In genomic region chr21:44575307-44576024, GRCh38 we compare ENCODE assay signal across 18 cellular contexts. TPM values are rescaled to one million over a fixed set of nuclear protein-coding genes. Genes with fewer than 3 reads are reported as not detected.
DNase-seq lines count a peak whose midpoint lies in the region; ATAC-seq, FAIRE-seq and TF ChIP-seq lines count a peak whose summit lies in the region.
"Had no signal": no experiment of that assay in that cellular context is flagged by ENCODE, and none has a peak within 500 bp of the region (broad histone marks: within the 10 kb centered on the region; RNA-seq: fewer than 3 reads in every experiment).

No MANE protein-coding gene starts in this region.

- in situ Hi-C loops in mammary epithelial cell (cut with MboI; ENCODE audit: low sequenced_read_pairs in 2 of 2): no loop called here
- in situ Hi-C loops in K562 (cut with MboI): no loop called here

- H3K36me3 ChIP-seq in mammary epithelial cell (ENCODE audit: insufficient read depth, low read length) (no peaks in the 10 kb centered on the region), K562 (ENCODE audit: control insufficient read depth, insufficient read depth, low read length) (no peaks in the 10 kb centered on the region), lower lobe of right lung (no peaks in the 10 kb centered on the region), vagina (no peaks in the 10 kb centered on the region)

- H3K9me3 ChIP-seq in mammary epithelial cell (replicated peaks; ENCODE audit: insufficient read depth, low read length) (peaks cover 15% of the 10 kb centered on the region), K562 (replicated peaks; ENCODE audit: control insufficient read depth, insufficient read depth, low read depth, low read length) (no peaks in the 10 kb centered on the region; the same call in none of the 2 replicates), lower lobe of right lung (peaks cover 17% of the 10 kb centered on the region), vagina (no peaks in the 10 kb centered on the region)

- H3K27me3 ChIP-seq in mammary epithelial cell (ENCODE audit: insufficient read depth, low read length): peaks cover 2% of the 10 kb centered on the region
- H3K27me3 ChIP-seq in K562 (ENCODE audit: control insufficient read depth in 2 of 2, insufficient read depth in 2 of 2, low read length in 2 of 2): peaks cover 20 to 56% of the 10 kb centered on the region in 2 experiments; a peak in 4 of 5 replicates
- H3K27me3 ChIP-seq in lower lobe of right lung (ENCODE audit: low read depth): no peaks in the 10 kb centered on the region
- H3K27me3 ChIP-seq in vagina: no peaks in the 10 kb centered on the region

- H3K27ac ChIP-seq in mammary epithelial cell (ENCODE audit: insufficient read depth, low read depth, low read length) (no peak overlapping the region), K562 (ENCODE audit: extremely low read depth, low read depth, low read length) (no peak overlapping the region), lower lobe of right lung (no peak overlapping the region), vagina (no peak overlapping the region)
- H3K27ac ChIP-seq: A549, PC-9 had no signal

- peaks cover 49% of the 10 kb centered on the region for H3K27me3 Mint-ChIP-seq in MCF 10A (ENCODE audit: insufficient read depth, unreplicated experiment)
- peaks cover 0 to 12% (median 1%) of the 10 kb centered on the region in 5 donors for H3K27me3 Mint-ChIP-seq in naive thymus-derived CD8-positive, alpha-beta T cell

- intact Hi-C loops in MCF 10A (cut with micrococcal nuclease) (no loop called here), mammary epithelial cell (cut with micrococcal nuclease) (no loop called here), K562 (cut with micrococcal nuclease) (no loop called here), lower lobe of right lung (cut with DNase I) (no loop called here), vagina (cut with DNase I) (no loop called here)

- no peak for TF ChIP-seq RAD21 in K562 (CRISPR knock-in tag; conservative IDR thresholded peaks at IDR 0.05 in 1 of 2, IDR thresholded peaks at IDR 0.05 in 1 of 2)

- ATAC-seq in K562 (no peak), lower lobe of right lung (no peak), GM21576 (IDR thresholded peaks at IDR 0.05; ENCODE audit: unreplicated experiment) (no peak)
- ATAC-seq in naive thymus-derived CD8-positive, alpha-beta T cell: no peak

- H2AFZ ChIP-seq in mammary epithelial cell (ENCODE audit: low read depth, low read length): no peak overlapping the region
- H2AFZ ChIP-seq in K562 (ENCODE audit: low read depth, low read length): no peak overlapping the region
- H2AFZ ChIP-seq: PC-9 had no signal

- peak overlapping the region; percentile 79 for H3K27ac Mint-ChIP-seq in MCF 10A (ENCODE audit: low read depth, unreplicated experiment)
- peak overlapping the region in 3 of 10 donors; percentile 60 to 76 (median 62) for H3K27ac Mint-ChIP-seq in naive thymus-derived CD8-positive, alpha-beta T cell

- no peaks in the 10 kb centered on the region for H3K36me3 Mint-ChIP-seq in MCF 10A (ENCODE audit: insufficient read depth, unreplicated experiment)
- H3K36me3 Mint-ChIP-seq in naive thymus-derived CD8-positive, alpha-beta T cell: peaks cover 0 to 6% (median 5%) of the 10 kb centered on the region in 3 donors

- H3K4me1 Mint-ChIP-seq in MCF 10A (ENCODE audit: insufficient read depth, unreplicated experiment): peaks cover 7% of the 10 kb centered on the region
- H3K4me1 Mint-ChIP-seq in naive thymus-derived CD8-positive, alpha-beta T cell: peaks cover 0 to 23% (median 9%) of the 10 kb centered on the region in 4 donors

- CTCF ChIA-PET in MCF 10A (lab: Yijun Ruan, JAX) (interaction anchor here (0.6 to 1.1 kb wide), 2 partner anchors 65 to 851 kb away, joined by 4 read pairs; no protein-coding TSS in a partner anchor), mammary epithelial cell (lab: Charles Lee; ENCODE audit: low non-redundant PET) (interaction anchor here (0.7 kb wide), 1 partner anchor 218 kb away, joined by 3 read pairs; no protein-coding TSS in a partner anchor), K562 (lab: Yijun Ruan, JAX; ENCODE audit: low intra/inter-chr PET ratio) (no interaction called here)

- no peak overlapping the region for H3K4me3 Mint-ChIP-seq in MCF 10A (ENCODE audit: unreplicated experiment)
- no peak overlapping the region for H3K4me3 Mint-ChIP-seq in naive thymus-derived CD8-positive, alpha-beta T cell
- H3K4me3 Mint-ChIP-seq: CD4-positive, alpha-beta memory T cell had no signal

- H3K9me3 Mint-ChIP-seq in MCF 10A (ENCODE audit: unreplicated experiment): peaks cover 20% of the 10 kb centered on the region
- H3K9me3 Mint-ChIP-seq in naive thymus-derived CD8-positive, alpha-beta T cell: peaks cover 0 to 26% (median 9%) of the 10 kb centered on the region in 9 donors

- POLR2A ChIA-PET in MCF 10A (lab: Yijun Ruan, JAX): no interaction called here
- POLR2A ChIA-PET in K562 (lab: Yijun Ruan, JAX): interaction anchor here (0.6 kb wide), 1 partner anchor 426 kb away, joined by 3 read pairs; no protein-coding TSS in a partner anchor
- POLR2A ChIA-PET in naive thymus-derived CD8-positive, alpha-beta T cell (lab: Charles Lee): no interaction called here

- H3K9me1 ChIP-seq in K562 (ENCODE audit: control insufficient read depth, insufficient read depth, low read length): no peaks in the 10 kb centered on the region

- DNase-seq in MCF 10A (ENCODE audit: unreplicated experiment) (no peak), mammary epithelial cell (no peak), K562 (ENCODE audit: extremely low read depth in 1 of 4, low spot score in 3 of 4) (no peak), lower lobe of right lung (peak; percentile 28), vagina (ENCODE audit: extremely low spot score in 2 of 2) (peak; percentile 49 to 74)
- DNase-seq in naive thymus-derived CD8-positive, alpha-beta T cell: no peak
- DNase-seq: CD4-positive, alpha-beta memory T cell; EL; GOT3; KG1; NCI-H1417 treated with DMSO at 0.1 percent for 48 hours; NCI-H2029; NCI-H2171; PC-9 had no signal

- dilution Hi-C loops in mammary epithelial cell (cut with HindIII; ENCODE audit: low sequenced_read_pairs): loop anchor here (10.0 kb wide), 1 partner anchor 79 kb away; the partner anchor contains the start of genes KRTAP12-3 and KRTAP12-4

- no peaks in the 10 kb centered on the region for H4K20me1 ChIP-seq in mammary epithelial cell (ENCODE audit: insufficient read depth, low read length)
- H4K20me1 ChIP-seq in K562 (replicated peaks; ENCODE audit: control insufficient read depth, insufficient read depth, low read length): no peaks in the 10 kb centered on the region

- no TSS peak for BruUV-seq in MCF 10A (replicated peaks; lab: Mats Ljungman, UMichigan)
- no TSS peak for BruUV-seq in mammary epithelial cell (replicated peaks; lab: Mats Ljungman, UMichigan)
- no TSS peak for BruUV-seq in K562 (replicated peaks; lab: Mats Ljungman, UMichigan)

- WGBS in mammary epithelial cell (ENCODE audit: low coverage, missing lambda C conversion rate): 79% methylated on average over 19 of the region's 20 CpGs
- WGBS in K562 (ENCODE audit: insufficient coverage, low coverage, missing lambda C conversion rate): under 1% methylated on average over 20 of the region's 20 CpGs

- H3K79me2 ChIP-seq in mammary epithelial cell (ENCODE audit: insufficient read depth, low read length) (no peaks in the 10 kb centered on the region), K562 (ENCODE audit: control insufficient read depth, insufficient read depth, low read length) (no peaks in the 10 kb centered on the region)

- TF ChIP-seq POLR2A in K562 (conservative IDR thresholded peaks at IDR 0.05) (no peak), vagina (IDR thresholded peaks at IDR 0.05) (no peak)

- no peak for TF ChIP-seq EP300 in K562 (IDR thresholded peaks at IDR 0.05; ENCODE audit: low read length)

- H3K4me2 ChIP-seq in mammary epithelial cell (ENCODE audit: insufficient read depth, low read depth, low read length) (no peak overlapping the region), K562 (ENCODE audit: insufficient read depth, low read length) (no peak overlapping the region)
- H3K4me2 ChIP-seq: A549, PC-9 had no signal

- TF ChIP-seq CTCF in MCF 10A (IDR thresholded peaks at IDR 0.05; ENCODE audit: unreplicated experiment) (no peak), mammary epithelial cell (conservative IDR thresholded peaks at IDR 0.05 in 1 of 2, IDR thresholded peaks at IDR 0.05 in 1 of 2; ENCODE audit: extremely low read depth in 1 of 2, insufficient read depth in 1 of 2, low read depth in 1 of 2, low read length in 2 of 2) (no peak), K562 (IDR thresholded peaks at IDR 0.05 in 2 of 3, conservative IDR thresholded peaks at IDR 0.05 in 1 of 3; ENCODE audit: insufficient read depth in 2 of 3, low read depth in 1 of 3, low read length in 3 of 3) (no peak), lower lobe of right lung (IDR thresholded peaks at IDR 0.05) (no peak), vagina (IDR thresholded peaks at IDR 0.05) (no peak)

- H3K4me3 ChIP-seq in mammary epithelial cell (replicated peaks in 1 of 3; ENCODE audit: insufficient read depth in 1 of 3, low read depth in 2 of 3, low read length in 3 of 3) (no peak overlapping the region), K562 (no peak overlapping the region), lower lobe of right lung (no peak overlapping the region), vagina (no peak overlapping the region)
- H3K4me3 ChIP-seq: A549, PC-9 had no signal

- no peak for FAIRE-seq in K562 (lab: Jason Lieb, UNC)
- FAIRE-seq: A549, GM12891 had no signal

- H3K4me1 ChIP-seq in mammary epithelial cell (ENCODE audit: insufficient read depth, low read length) (no peaks in the 10 kb centered on the region), K562 (replicated peaks in 1 of 2; ENCODE audit: control insufficient read depth in 2 of 2, insufficient read depth in 2 of 2, low read length in 2 of 2) (peaks cover 0 to 11% of the 10 kb centered on the region in 2 experiments; a peak in 1 of 5 replicates), lower lobe of right lung (no peaks in the 10 kb centered on the region), vagina (peaks cover 5% of the 10 kb centered on the region)
- H3K4me1 ChIP-seq: A549 had no signal

- no peak overlapping the region for H3K9ac ChIP-seq in mammary epithelial cell (ENCODE audit: insufficient read depth, low read length)
- H3K9ac ChIP-seq in K562 (ENCODE audit: insufficient read depth in 1 of 2, low read depth in 2 of 2, low read length in 2 of 2): no peak overlapping the region

RNA-seq across cellular contexts. Expression of gene KRTAP10-4, which starts 1.9 kb away (rescaled TPM):
- not detected in 2 replicates for total RNA-seq in MCF 10A (2022)
- total RNA-seq in mammary epithelial cell: not detected
- not detected for polyA plus RNA-seq in mammary epithelial cell
- polyA minus RNA-seq in mammary epithelial cell: not detected
- not detected in 2 replicates for total RNA-seq in K562 (2011; cell fraction: chromatin; rRNA removed; ENCODE audit: low replicate concordance)
- not detected in 2 replicates for total RNA-seq in K562 (2011; cell fraction: nucleolus; rRNA removed)
- not detected in 2 replicates for total RNA-seq in K562 (2011; cell fraction: nucleoplasm; rRNA removed)
- not detected in 2 replicates for total RNA-seq in K562 (2014; rRNA removed)
- not detected in 2 replicates for total RNA-seq in K562 (2014; rRNA removed; fragmentation: Illumina TruSeq; extraction: Trizol)
- total RNA-seq in K562 (2015; rRNA removed; fragmentation: Illumina TruSeq; extraction: Trizol): not detected in 2 replicates
- total RNA-seq in K562 (2021): not detected in 2 replicates
- polyA plus RNA-seq in K562 (2011; rRNA removed): not detected in 2 replicates
- not detected in 2 replicates for polyA plus RNA-seq in K562 (2011; cell fraction: cytosol; rRNA removed)
- not detected in 2 replicates for polyA plus RNA-seq in K562 (2011; cell fraction: nucleus; rRNA removed)
- not detected in 2 replicates for polyA plus RNA-seq in K562 (2012)
- polyA plus RNA-seq in K562 (2014; fragmentation: Illumina TruSeq; extraction: Trizol): not detected in 2 replicates
- not detected for polyA plus RNA-seq in K562 (2014; fragmentation: Nextera tagmentation; extraction: Ambion mirVana)
- not detected in 2 replicates for polyA plus RNA-seq in K562 (2014; rRNA removed)
- not detected in 2 replicates for polyA minus RNA-seq in K562 (2011; rRNA and poly(A)+ RNA removed)
- polyA minus RNA-seq in K562 (2011; cell fraction: cytosol; rRNA and poly(A)+ RNA removed): not detected in 2 replicates
- polyA minus RNA-seq in K562 (2011; cell fraction: nucleus; rRNA and poly(A)+ RNA removed): not detected in 2 replicates
- not detected for total RNA-seq in lower lobe of right lung
- not detected for total RNA-seq in vagina
- not detected for total RNA-seq in naive thymus-derived CD8-positive, alpha-beta T cell
- polyA plus RNA-seq in naive thymus-derived CD8-positive, alpha-beta T cell: not detected
- total RNA-seq: CD4-positive, alpha-beta memory T cell; PC-9 had no signal
- polyA plus RNA-seq: A549; BJ; CD4-positive, alpha-beta memory T cell had no signal

RNA-seq across cellular contexts. Expression of gene KRTAP10-5, which starts 4.9 kb away (rescaled TPM):
- total RNA-seq in MCF 10A (2022) (not detected in 2 replicates), mammary epithelial cell (not detected), K562 (2014; rRNA removed) (not detected in 2 replicates), K562 (2014; rRNA removed; fragmentation: Illumina TruSeq; extraction: Trizol) (not detected in 2 replicates), K562 (2015; rRNA removed; fragmentation: Illumina TruSeq; extraction: Trizol) (not detected in 2 replicates), K562 (2021) (not detected in 2 replicates), lower lobe of right lung (not detected), vagina (not detected)
- polyA plus RNA-seq in mammary epithelial cell (not detected), K562 (2011; rRNA removed) (not detected in 2 replicates), K562 (2014; fragmentation: Illumina TruSeq; extraction: Trizol) (not detected in 2 replicates), K562 (2014; fragmentation: Nextera tagmentation; extraction: Ambion mirVana) (not detected), K562 (2014; rRNA removed) (not detected in 2 replicates)
- not detected for polyA minus RNA-seq in mammary epithelial cell
- total RNA-seq in K562 (2011; cell fraction: chromatin; rRNA removed; ENCODE audit: low replicate concordance): not detected in 2 replicates
- not detected in 2 replicates for total RNA-seq in K562 (2011; cell fraction: nucleolus; rRNA removed)
- total RNA-seq in K562 (2011; cell fraction: nucleoplasm; rRNA removed): not detected in 2 replicates
- polyA plus RNA-seq in K562 (2011; cell fraction: cytosol; rRNA removed): not detected in 2 replicates
- not detected in 2 replicates for polyA plus RNA-seq in K562 (2011; cell fraction: nucleus; rRNA removed)
- polyA plus RNA-seq in K562 (2012): not detected in 2 replicates
- polyA minus RNA-seq in K562 (2011; rRNA and poly(A)+ RNA removed): not detected in 2 replicates
- polyA minus RNA-seq in K562 (2011; cell fraction: cytosol; rRNA and poly(A)+ RNA removed): not detected in 2 replicates
- polyA minus RNA-seq in K562 (2011; cell fraction: nucleus; rRNA and poly(A)+ RNA removed): not detected in 2 replicates
- total RNA-seq in naive thymus-derived CD8-positive, alpha-beta T cell: not detected
- polyA plus RNA-seq in naive thymus-derived CD8-positive, alpha-beta T cell: not detected
- total RNA-seq: CD4-positive, alpha-beta memory T cell; PC-9 had no signal
- polyA plus RNA-seq: A549; BJ; CD4-positive, alpha-beta memory T cell had no signal

RNA-seq across cellular contexts. Expression of gene KRTAP10-6, which starts 16.8 kb away (rescaled TPM):
- total RNA-seq in MCF 10A (2022) (not detected in 2 replicates), mammary epithelial cell (not detected), K562 (2014; rRNA removed) (not detected in 2 replicates), K562 (2014; rRNA removed; fragmentation: Illumina TruSeq; extraction: Trizol) (not detected in 2 replicates), K562 (2015; rRNA removed; fragmentation: Illumina TruSeq; extraction: Trizol) (not detected in 2 replicates), K562 (2021) (not detected in 2 replicates), lower lobe of right lung (not detected), vagina (not detected)
- polyA plus RNA-seq in mammary epithelial cell (not detected), K562 (2011; rRNA removed) (not detected in 2 replicates), K562 (2014; fragmentation: Illumina TruSeq; extraction: Trizol) (not detected in 2 replicates), K562 (2014; fragmentation: Nextera tagmentation; extraction: Ambion mirVana) (not detected), K562 (2014; rRNA removed) (not detected in 2 replicates)
- polyA minus RNA-seq in mammary epithelial cell: not detected
- total RNA-seq in K562 (2011; cell fraction: chromatin; rRNA removed; ENCODE audit: low replicate concordance): not detected in 2 replicates
- total RNA-seq in K562 (2011; cell fraction: nucleolus; rRNA removed): not detected in 2 replicates
- total RNA-seq in K562 (2011; cell fraction: nucleoplasm; rRNA removed): not detected in 2 replicates
- not detected in 2 replicates for polyA plus RNA-seq in K562 (2011; cell fraction: cytosol; rRNA removed)
- polyA plus RNA-seq in K562 (2011; cell fraction: nucleus; rRNA removed): not detected in 2 replicates
- polyA plus RNA-seq in K562 (2012): not detected in 2 replicates
- polyA minus RNA-seq in K562 (2011; rRNA and poly(A)+ RNA removed): not detected in 2 replicates
- polyA minus RNA-seq in K562 (2011; cell fraction: cytosol; rRNA and poly(A)+ RNA removed): not detected in 2 replicates
- not detected in 2 replicates for polyA minus RNA-seq in K562 (2011; cell fraction: nucleus; rRNA and poly(A)+ RNA removed)
- total RNA-seq in naive thymus-derived CD8-positive, alpha-beta T cell: not detected
- not detected for polyA plus RNA-seq in naive thymus-derived CD8-positive, alpha-beta T cell
- total RNA-seq: CD4-positive, alpha-beta memory T cell; PC-9 had no signal
- polyA plus RNA-seq: A549; BJ; CD4-positive, alpha-beta memory T cell had no signal

RNA-seq across cellular contexts. Expression of gene KRTAP10-3, which starts 16.9 kb away (rescaled TPM):
- not detected in 2 replicates for total RNA-seq in MCF 10A (2022)
- not detected for total RNA-seq in mammary epithelial cell
- not detected for polyA plus RNA-seq in mammary epithelial cell
- polyA minus RNA-seq in mammary epithelial cell: not detected
- not detected in 2 replicates for total RNA-seq in K562 (2011; cell fraction: chromatin; rRNA removed; ENCODE audit: low replicate concordance)
- not detected in 2 replicates for total RNA-seq in K562 (2011; cell fraction: nucleolus; rRNA removed)
- not detected in 2 replicates for total RNA-seq in K562 (2011; cell fraction: nucleoplasm; rRNA removed)
- not detected in 2 replicates for total RNA-seq in K562 (2014; rRNA removed)
- not detected in 2 replicates for total RNA-seq in K562 (2014; rRNA removed; fragmentation: Illumina TruSeq; extraction: Trizol)
- not detected in 2 replicates for total RNA-seq in K562 (2015; rRNA removed; fragmentation: Illumina TruSeq; extraction: Trizol)
- not detected in 2 replicates for total RNA-seq in K562 (2021)
- not detected in 2 replicates for polyA plus RNA-seq in K562 (2011; rRNA removed)
- not detected in 2 replicates for polyA plus RNA-seq in K562 (2011; cell fraction: cytosol; rRNA removed)
- polyA plus RNA-seq in K562 (2011; cell fraction: nucleus; rRNA removed): not detected in 2 replicates
- not detected in 2 replicates for polyA plus RNA-seq in K562 (2012)
- not detected in 2 replicates for polyA plus RNA-seq in K562 (2014; fragmentation: Illumina TruSeq; extraction: Trizol)
- polyA plus RNA-seq in K562 (2014; fragmentation: Nextera tagmentation; extraction: Ambion mirVana): not detected
- polyA plus RNA-seq in K562 (2014; rRNA removed): not detected in 2 replicates
- polyA minus RNA-seq in K562 (2011; rRNA and poly(A)+ RNA removed): not detected in 2 replicates
- polyA minus RNA-seq in K562 (2011; cell fraction: cytosol; rRNA and poly(A)+ RNA removed): not detected in 2 replicates
- polyA minus RNA-seq in K562 (2011; cell fraction: nucleus; rRNA and poly(A)+ RNA removed): not detected in 2 replicates
- not detected for total RNA-seq in lower lobe of right lung
- not detected for total RNA-seq in vagina
- total RNA-seq in naive thymus-derived CD8-positive, alpha-beta T cell: not detected
- polyA plus RNA-seq in naive thymus-derived CD8-positive, alpha-beta T cell: not detected
- total RNA-seq: CD4-positive, alpha-beta memory T cell; PC-9 had no signal
- polyA plus RNA-seq: A549; BJ; CD4-positive, alpha-beta memory T cell had no signal

RNA-seq across cellular contexts. Expression of gene KRTAP10-2, which starts 24.2 kb away (rescaled TPM):
- total RNA-seq in MCF 10A (2022) (not detected in 2 replicates), mammary epithelial cell (not detected), K562 (2014; rRNA removed) (not detected in 2 replicates), K562 (2014; rRNA removed; fragmentation: Illumina TruSeq; extraction: Trizol) (not detected in 2 replicates), K562 (2015; rRNA removed; fragmentation: Illumina TruSeq; extraction: Trizol) (not detected in 2 replicates), K562 (2021) (not detected in 2 replicates), lower lobe of right lung (not detected), vagina (not detected)
- polyA plus RNA-seq in mammary epithelial cell (not detected), K562 (2011; rRNA removed) (not detected in 2 replicates), K562 (2014; fragmentation: Illumina TruSeq; extraction: Trizol) (not detected in 2 replicates), K562 (2014; fragmentation: Nextera tagmentation; extraction: Ambion mirVana) (not detected), K562 (2014; rRNA removed) (not detected in 2 replicates)
- not detected for polyA minus RNA-seq in mammary epithelial cell
- total RNA-seq in K562 (2011; cell fraction: chromatin; rRNA removed; ENCODE audit: low replicate concordance): not detected in 2 replicates
- total RNA-seq in K562 (2011; cell fraction: nucleolus; rRNA removed): not detected in 2 replicates
- total RNA-seq in K562 (2011; cell fraction: nucleoplasm; rRNA removed): not detected in 2 replicates
- not detected in 2 replicates for polyA plus RNA-seq in K562 (2011; cell fraction: cytosol; rRNA removed)
- polyA plus RNA-seq in K562 (2011; cell fraction: nucleus; rRNA removed): not detected in 2 replicates
- polyA plus RNA-seq in K562 (2012): not detected in 2 replicates
- not detected in 2 replicates for polyA minus RNA-seq in K562 (2011; rRNA and poly(A)+ RNA removed)
- polyA minus RNA-seq in K562 (2011; cell fraction: cytosol; rRNA and poly(A)+ RNA removed): not detected in 2 replicates
- not detected in 2 replicates for polyA minus RNA-seq in K562 (2011; cell fraction: nucleus; rRNA and poly(A)+ RNA removed)
- total RNA-seq in naive thymus-derived CD8-positive, alpha-beta T cell: not detected
- polyA plus RNA-seq in naive thymus-derived CD8-positive, alpha-beta T cell: not detected
- total RNA-seq: CD4-positive, alpha-beta memory T cell; PC-9 had no signal
- polyA plus RNA-seq: A549; BJ; CD4-positive, alpha-beta memory T cell had no signal

Comparison
In these comparisons a context has a peak if more than half of its experiments do, and no peak if none do; other contexts are left out.
1. DNase-seq: peak in lower lobe of right lung (single experiment) and vagina (2 of 2); none in MCF 10A (single experiment), mammary epithelial cell (single experiment), K562 (0 of 4) and naive thymus-derived CD8-positive, alpha-beta T cell (0 of 10).